ENCODE assay signal across 36 cellular contexts in genomic region chr6:128711149-128711548, GRCh38.
"Had no signal": no experiment of that assay in that cellular context is flagged by ENCODE, and none has a peak within 500 bp of the region (broad histone marks: within the 10 kb centered on the region; RNA-seq: fewer than 3 reads in every experiment).

No MANE protein-coding gene starts in this region.

- DNase-seq: Karpas-422, Kasumi-1, MG63, MM.1S, MV-4-11, NCI-H1048, NCI-H1092, NCI-H1092 treated with DMSO at 0.1 percent for 48 hours, NCI-H1105, NCI-H1105 treated with DMSO at 0.1 percent for 48 hours, NCI-H1417, NCI-H1417 treated with DMSO at 0.1 percent for 48 hours, NCI-H1436, NCI-H1436 treated with DMSO at 0.1 percent for 48 hours, NCI-H146, NCI-H1694, NCI-H1694 treated with DMSO at 0.1 percent for 48 hours, NCI-H187, NCI-H187 treated with DMSO at 0.1 percent for 48 hours, NCI-H1930, NCI-H2029, NCI-H2029 treated with DMSO at 0.1 percent for 48 hours, NCI-H2081, NCI-H2081 treated with DMSO at 0.1 percent for 48 hours, NCI-H2107, NCI-H2171, NCI-H2171 treated with DMSO at 0.1 percent for 48 hours, NCI-H2227 treated with DMSO at 0.1 percent for 48 hours, NCI-H345, NCI-H446, NCI-H446 treated with DMSO at 0.1 percent for 48 hours, NCI-H510A, NCI-H510A treated with DMSO at 0.1 percent for 48 hours, NCI-H524, NCI-H524 treated with DMSO at 0.1 percent for 48 hours, NCI-H526 had no signal

- H3K4me3 ChIP-seq: MG63 had no signal

- H3K36me3 ChIP-seq: MG63 had no signal
